ENCODE assay signal across 6 cellular contexts in genomic region chr11:62654297-62654696, GRCh38. TPM values are rescaled to one million over a fixed set of nuclear protein-coding genes. Genes with fewer than 3 reads are reported as not detected.
DNase-seq lines count a peak whose midpoint lies in the region; ATAC-seq and TF ChIP-seq lines count a peak whose summit lies in the region.
"Had no signal": no experiment of that assay in that cellular context is flagged by ENCODE, and none has a peak within 500 bp of the region (broad histone marks: within the 10 kb centered on the region; RNA-seq: fewer than 3 reads in every experiment).

No MANE protein-coding gene starts in this region.

- peaks cover 33% of the 10 kb centered on the region for H3K79me2 ChIP-seq in HCT116 (ENCODE audit: insufficient read depth, low read length)

- H3K27ac ChIP-seq in HCT116 (ENCODE audit: low read depth, low read length) = peak overlapping the region; percentile 84

- intact Hi-C loops in HCT116 (cut with micrococcal nuclease) = loop anchor here (5.0 kb wide), 1 partner anchor 62 kb away; the partner anchor contains the start of gene TUT1

- peak overlapping the region; percentile 95 for H3K27ac Mint-ChIP-seq in T-helper 17 cell
- H3K27ac Mint-ChIP-seq in naive thymus-derived CD8-positive, alpha-beta T cell = peak overlapping the region in 8 of 10 donors; percentile 31 to 100 (median 57)

- RAD21 ChIA-PET in HCT116 (lab: Charles Lee; ENCODE audit: low non-redundant PET in 1 of 2, low total read pairs in 2 of 2, uncharacterized antibody in 2 of 2, unreplicated experiment in 2 of 2) = no interaction called here

- TF ChIP-seq CTCF in HCT116 (IDR thresholded peaks at IDR 0.05 in 2 of 3, conservative IDR thresholded peaks at IDR 0.05 in 1 of 3; ENCODE audit: borderline replicate concordance in 1 of 3, insufficient read depth in 1 of 3, low read depth in 2 of 3, low read length in 2 of 3) = no peak

- H3K36me3 Mint-ChIP-seq in T-helper 17 cell (ENCODE audit: low read depth) = no peaks in the 10 kb centered on the region
- H3K36me3 Mint-ChIP-seq in naive thymus-derived CD8-positive, alpha-beta T cell = peaks cover 0 to 10% (median 0%) of the 10 kb centered on the region in 3 donors

- no peak overlapping the region; a peak in 1 of 4 replicates for H3K4me3 ChIP-seq in HCT116 (replicated peaks in 1 of 2; ENCODE audit: low read depth in 1 of 2, low read length in 2 of 2)

- BruUV-seq in HCT116 (replicated peaks; lab: Mats Ljungman, UMichigan) = no TSS peak

- no peaks in the 10 kb centered on the region for H3K27me3 Mint-ChIP-seq in T-helper 17 cell
- no peaks in the 10 kb centered on the region for H3K27me3 Mint-ChIP-seq in naive thymus-derived CD8-positive, alpha-beta T cell

- H2AFZ ChIP-seq in HCT116 (ENCODE audit: low read depth, low read length, poor library complexity, severe bottlenecking) = no peak overlapping the region

- peaks cover 11% of the 10 kb centered on the region for H3K4me1 Mint-ChIP-seq in T-helper 17 cell
- H3K4me1 Mint-ChIP-seq in naive thymus-derived CD8-positive, alpha-beta T cell = peaks cover 12 to 32% (median 20%) of the 10 kb centered on the region in 4 donors

- peak overlapping the region; percentile 80 for H3K4me2 ChIP-seq in HCT116 (ENCODE audit: low read length)

- H4K20me1 ChIP-seq in HCT116 (ENCODE audit: insufficient read depth) = no peaks in the 10 kb centered on the region

- H3K27me3 ChIP-seq in HCT116 (ENCODE audit: insufficient read depth, low read length) = no peaks in the 10 kb centered on the region

- peak overlapping the region; percentile 62 for H3K4me3 Mint-ChIP-seq in T-helper 17 cell
- peak overlapping the region; percentile 22 to 73 (median 50) for H3K4me3 Mint-ChIP-seq in naive thymus-derived CD8-positive, alpha-beta T cell

- TF ChIP-seq POLR2A in HCT116 (IDR thresholded peaks at IDR 0.05; ENCODE audit: borderline replicate concordance, extremely low read depth, insufficient read depth, insufficient read length) = no peak

- TF ChIP-seq RAD21 in HCT116 (IDR thresholded peaks at IDR 0.05; ENCODE audit: low read depth) = no peak

- CTCF ChIA-PET in HCT116 (lab: Charles Lee) = interaction anchor here (1.2 kb wide), 1 partner anchor 11 kb away, joined by 5 read pairs; the partner anchor contains the start of genes C11orf98 and CSKMT

- H3K9ac ChIP-seq in HCT116 (ENCODE audit: low read length) = 0 out of 2 replicates have a peak overlapping the region, but pooled peaks have one; percentile 5

- ATAC-seq in HCT116 (no peak), T-helper 17 cell (no peak), HG02870 (IDR thresholded peaks at IDR 0.05; ENCODE audit: unreplicated experiment) (no peak)
- no peak for ATAC-seq in naive thymus-derived CD8-positive, alpha-beta T cell

- H3K9me3 ChIP-seq in HCT116 (ENCODE audit: control insufficient read depth in 1 of 2, insufficient read depth in 1 of 2, low read depth in 1 of 2, low read length in 2 of 2) = no peaks in the 10 kb centered on the region
- no peaks in the 10 kb centered on the region for H3K9me3 ChIP-seq in T-helper 17 cell (ENCODE audit: control insufficient read depth, low read length, poor library complexity, severe bottlenecking)

- peaks cover 2 to 5% of the 10 kb centered on the region in 2 experiments; a peak in 3 of 4 replicates for H3K36me3 ChIP-seq in HCT116 (ENCODE audit: control insufficient read depth in 1 of 2, insufficient read depth in 2 of 2, low read length in 2 of 2)

- peaks cover 7 to 24% of the 10 kb centered on the region in 2 experiments for H3K4me1 ChIP-seq in HCT116 (ENCODE audit: control insufficient read depth in 1 of 2, insufficient read depth in 2 of 2, low read length in 2 of 2)

- peaks cover 0 to 2% (median 0%) of the 10 kb centered on the region in 9 donors for H3K9me3 Mint-ChIP-seq in naive thymus-derived CD8-positive, alpha-beta T cell

- POLR2A ChIA-PET in HCT116 (lab: Charles Lee) = interaction anchor here (1.4 to 14.1 kb wide), 3 partner anchors 8 to 17 kb away, joined by 3 to 195 read pairs (median 3); partner anchors contain the start of genes C11orf98, CSKMT, GANAB and UQCC3
- POLR2A ChIA-PET in naive thymus-derived CD8-positive, alpha-beta T cell (lab: Charles Lee) = interaction anchor here (0.7 to 19.9 kb wide), 10 partner anchors 10 to 1531 kb away, joined by 3 to 541 read pairs (median 9); partner anchors contain the start of genes B3GAT3, C11orf98, CSKMT and GANAB

- no peaks in the 10 kb centered on the region for H3K9me2 ChIP-seq in HCT116 (ENCODE audit: insufficient read depth)

- DNase-seq in HCT116 (ENCODE audit: low read depth, low spot score) = no peak
- DNase-seq in T-helper 17 cell = no peak
- no peak for DNase-seq in naive thymus-derived CD8-positive, alpha-beta T cell
- DNase-seq in GDM1 (lab: John Stamatoyannopoulos, UW) = no peak
- DNase-seq: activated CD4-positive, alpha-beta T cell treated with anti-CD3 and anti-CD28 coated beads, Interleukin-2, amount 50 U/mL, for 48 hours had no signal

TF ChIP-seq in HCT116, 20 proteins besides CTCF, POLR2A, EP300 and RAD21:
- TF ChIP-seq EZH2 (IDR thresholded peaks at IDR 0.05) (no peak), CBX3 (IDR thresholded peaks at IDR 0.05; ENCODE audit: low read depth) (no peak), SRF (IDR thresholded peaks at IDR 0.05; ENCODE audit: low read depth) (no peak), TCF7L2 (IDR thresholded peaks at IDR 0.05; ENCODE audit: borderline replicate concordance, extremely low read depth, insufficient read depth, insufficient read length) (no peak), MAX (IDR thresholded peaks at IDR 0.05) (no peak), JUND (IDR thresholded peaks at IDR 0.05) (no peak), EGR1 (IDR thresholded peaks at IDR 0.05; ENCODE audit: low read depth) (no peak), SP1 (IDR thresholded peaks at IDR 0.05; ENCODE audit: low read depth) (no peak), ZFX (IDR thresholded peaks at IDR 0.05) (no peak), REST (IDR thresholded peaks at IDR 0.05; ENCODE audit: low read depth) (no peak)

RNA-seq across cellular contexts. Expression of gene INTS5, which starts 1.2 kb away (rescaled TPM):
- total RNA-seq in HCT116 (2021; ENCODE audit: unreplicated experiment) = 29.1 TPM
- 19.8 and 23.9 TPM in 2 replicates for polyA plus RNA-seq in HCT116 (2012)
- total RNA-seq in T-helper 17 cell = 10 to 100 TPM; 12.1 to 13.0 TPM
- 10 to 100 TPM; 25.8 to 27.4 TPM for total RNA-seq in naive thymus-derived CD8-positive, alpha-beta T cell
- 10 to 100 TPM; 27.7 to 58.3 (median 45.6) TPM for polyA plus RNA-seq in naive thymus-derived CD8-positive, alpha-beta T cell

RNA-seq across cellular contexts. Expression of gene GANAB, which starts 7.9 kb away (rescaled TPM):
- 410 TPM for total RNA-seq in HCT116 (2021; ENCODE audit: unreplicated experiment)
- polyA plus RNA-seq in HCT116 (2012) = 407 and 418 TPM in 2 replicates
- 100 to 1,000 TPM; 168 to 179 TPM for total RNA-seq in T-helper 17 cell
- total RNA-seq in naive thymus-derived CD8-positive, alpha-beta T cell = 100 to 1,000 TPM; 326 to 327 TPM
- polyA plus RNA-seq in naive thymus-derived CD8-positive, alpha-beta T cell = 100 to 1,000 TPM; 171 to 197 (median 174) TPM

RNA-seq across cellular contexts. Expression of gene C11orf98, which starts 10.7 kb away (rescaled TPM):
- total RNA-seq in HCT116 (2021; ENCODE audit: unreplicated experiment) = 121 TPM
- 62.4 and 91.8 TPM in 2 replicates for polyA plus RNA-seq in HCT116 (2012)
- 10 to 100 TPM; 20.0 to 21.6 TPM for total RNA-seq in T-helper 17 cell
- 10 to 100 TPM; 51.8 to 58.0 TPM for total RNA-seq in naive thymus-derived CD8-positive, alpha-beta T cell
- 100 to 1,000 TPM in 2 of 3 donors, 10 to 100 TPM in 1; 99.9 to 149 (median 117) TPM for polyA plus RNA-seq in naive thymus-derived CD8-positive, alpha-beta T cell

RNA-seq across cellular contexts. Expression of gene CSKMT, which starts 10.8 kb away (rescaled TPM):
- total RNA-seq in HCT116 (2021; ENCODE audit: unreplicated experiment) (63.5 TPM), T-helper 17 cell (10 to 100 TPM in 1 of 2 donors, 1 to 10 TPM in 1; 8.0 to 15.9 TPM)
- polyA plus RNA-seq in HCT116 (2012) = 12.2 and 18.7 TPM in 2 replicates
- total RNA-seq in naive thymus-derived CD8-positive, alpha-beta T cell = 10 to 100 TPM; 43.6 to 45.0 TPM
- polyA plus RNA-seq in naive thymus-derived CD8-positive, alpha-beta T cell = 1 to 10 TPM; 1.8 to 3.7 (median 3.4) TPM

RNA-seq across cellular contexts. Expression of gene UQCC3, which starts 17.2 kb away (rescaled TPM):
- total RNA-seq in HCT116 (2021; ENCODE audit: unreplicated experiment) (17.9 TPM), T-helper 17 cell (1 to 10 TPM; 2.6 to 3.3 TPM)
- 25.9 and 26.5 TPM in 2 replicates for polyA plus RNA-seq in HCT116 (2012)
- 1 to 10 TPM; 5.4 to 6.6 TPM for total RNA-seq in naive thymus-derived CD8-positive, alpha-beta T cell
- 1 to 10 TPM; 9.1 to 9.7 (median 9.6) TPM for polyA plus RNA-seq in naive thymus-derived CD8-positive, alpha-beta T cell
